ENCODE assay signal across 17 cellular contexts in the genomic region with DNA sequence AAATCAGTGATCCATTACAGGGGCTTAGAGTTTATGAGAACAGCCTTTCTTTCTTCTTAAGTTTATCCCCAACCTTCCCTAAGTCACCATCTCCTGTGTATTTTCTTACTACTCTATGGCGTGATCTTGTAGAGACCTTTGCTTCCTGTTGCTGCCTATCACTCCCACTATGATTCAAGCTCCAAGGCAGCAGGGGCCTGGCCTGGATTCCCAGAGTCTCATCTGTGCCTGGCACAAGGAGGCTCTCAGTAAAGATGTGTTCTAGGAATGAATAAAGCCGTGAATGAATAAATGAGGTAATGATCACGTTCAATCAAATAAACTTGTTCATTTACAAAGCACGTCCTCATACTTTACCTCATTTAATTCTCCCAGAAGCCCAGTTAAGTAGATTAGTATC. TPM values are rescaled to one million over a fixed set of nuclear protein-coding genes. Genes with fewer than 3 reads are reported as not detected.
A peak's percentile ranks its signal among the peaks of the same experiment; 100 is the strongest.
DNase-seq lines count a peak whose midpoint lies in the region; ATAC-seq and TF ChIP-seq lines count a peak whose summit lies in the region.
"Had no signal": no experiment of that assay in that cellular context is flagged by ENCODE, and none has a peak within 500 bp of the region (broad histone marks: within the 10 kb centered on the region; RNA-seq: fewer than 3 reads in every experiment).

No MANE protein-coding gene starts in this region.

- no peak overlapping the region for H2BK120ac ChIP-seq in mesenchymal stem cell (ENCODE audit: low read depth, low read length)

- no peak for ATAC-seq in upper lobe of left lung (ENCODE audit: low FRiP score in 2 of 2)

- POLR2A ChIA-PET in activated CD4-positive, alpha-beta memory T cell treated with anti-CD3 and anti-CD28 coated beads, Interleukin-2, amount 10 ng/mL, durations not matched to agents 7 days and 5 days (lab: Charles Lee): no interaction called here
- POLR2A ChIA-PET in MCF 10A (lab: Yijun Ruan, JAX): no interaction called here

- no peak overlapping the region for H4K8ac ChIP-seq in mesenchymal stem cell (ENCODE audit: low read length)

- H3K4me2 ChIP-seq in mesenchymal stem cell (ENCODE audit: low read length, poor library complexity, severe bottlenecking): no peak overlapping the region
- H3K4me2 ChIP-seq: KMS-11 had no signal

- H3K27me3 ChIP-seq in WERI-Rb-1 (ENCODE audit: insufficient read depth, low read depth, severe bottlenecking): no peaks in the 10 kb centered on the region
- no peaks in the 10 kb centered on the region for H3K27me3 ChIP-seq in mesenchymal stem cell (ENCODE audit: control insufficient read depth in 1 of 2, insufficient read depth in 1 of 2, low read length in 2 of 2)
- H3K27me3 ChIP-seq in upper lobe of left lung: no peaks in the 10 kb centered on the region

- no peak overlapping the region for H2BK12ac ChIP-seq in mesenchymal stem cell (ENCODE audit: low read length in 2 of 2)

- no peak overlapping the region for H3K4me3 Mint-ChIP-seq in activated CD4-positive, alpha-beta memory T cell treated with anti-CD3 and anti-CD28 coated beads, Interleukin-2, amount 10 ng/mL, durations not matched to agents 7 days and 5 days
- no peak overlapping the region for H3K4me3 Mint-ChIP-seq in MCF 10A (ENCODE audit: unreplicated experiment)

- no peak overlapping the region for H2AFZ ChIP-seq in mesenchymal stem cell (ENCODE audit: low read depth, low read length)

- H2BK15ac ChIP-seq in mesenchymal stem cell (ENCODE audit: low read depth, poor library complexity, severe bottlenecking): peak overlapping the region; percentile 26

- no peaks in the 10 kb centered on the region for H3K9me3 ChIP-seq in WERI-Rb-1 (ENCODE audit: severe bottlenecking)
- H3K9me3 ChIP-seq in mesenchymal stem cell (ENCODE audit: control insufficient read depth, low read length): no peaks in the 10 kb centered on the region
- no peaks in the 10 kb centered on the region for H3K9me3 ChIP-seq in upper lobe of left lung

- no peak overlapping the region for H2AK5ac ChIP-seq in mesenchymal stem cell (ENCODE audit: low read length, severe bottlenecking)

- no peak overlapping the region for H3K23ac ChIP-seq in mesenchymal stem cell (ENCODE audit: low read length in 2 of 2)

- intact Hi-C loops in MCF 10A (cut with micrococcal nuclease): no loop called here

- 83% methylated on average over 1 of the region's 4 CpGs for WGBS in mesenchymal stem cell
- WGBS in upper lobe of left lung, 2 donors: 90 to 95% methylated on average over 4 of the region's 4 CpGs

- DNase-seq in WERI-Rb-1 (peak; percentile 41), choroid plexus epithelial cell (ENCODE audit: low read depth) (peak; percentile 86), mesenchymal stem cell (no peak), NCI-H2107 treated with DMSO at 0.1 percent for 48 hours (lab: John Stamatoyannopoulos, UW; ENCODE audit: unreplicated experiment) (no peak), MCF 10A (ENCODE audit: unreplicated experiment) (no peak), upper lobe of left lung (no peak)
- DNase-seq in activated CD4-positive, alpha-beta memory T cell treated with anti-CD3 and anti-CD28 coated beads, Interleukin-2, amount 10 ng/mL, durations not matched to agents 7 days and 5 days: no peak
- DNase-seq: AML-193, DMS 273 treated with DMSO at 0.1 percent for 48 hours, DND-41, NCI-H1417, NCI-H187, NCI-H2107, NCI-H2227 treated with DMSO at 0.1 percent for 48 hours, NCI-H524 had no signal

- no peak overlapping the region for H3K27ac Mint-ChIP-seq in activated CD4-positive, alpha-beta memory T cell treated with anti-CD3 and anti-CD28 coated beads, Interleukin-2, amount 10 ng/mL, durations not matched to agents 7 days and 5 days
- H3K27ac Mint-ChIP-seq in MCF 10A (ENCODE audit: low read depth, unreplicated experiment): no peak overlapping the region

- no peak overlapping the region for H4K91ac ChIP-seq in mesenchymal stem cell (ENCODE audit: low read length)

- peaks cover 1% of the 10 kb centered on the region for H3K79me1 ChIP-seq in mesenchymal stem cell (replicated peaks; ENCODE audit: low read length, poor library complexity, severe bottlenecking)

- H3K36me3 ChIP-seq in WERI-Rb-1: peaks cover 20% of the 10 kb centered on the region
- H3K36me3 ChIP-seq in mesenchymal stem cell (ENCODE audit: control insufficient read depth in 1 of 2, insufficient read depth in 2 of 2, low read depth in 1 of 2, low read length in 2 of 2): peaks cover 9 to 85% of the 10 kb centered on the region in 2 experiments
- peaks cover 0 to 57% (median 11%) of the 10 kb centered on the region in 4 donors for H3K36me3 ChIP-seq in upper lobe of left lung

- H2BK5ac ChIP-seq in mesenchymal stem cell (ENCODE audit: low read depth, low read length, poor library complexity, severe bottlenecking): no peak overlapping the region

- H3K36me3 Mint-ChIP-seq in activated CD4-positive, alpha-beta memory T cell treated with anti-CD3 and anti-CD28 coated beads, Interleukin-2, amount 10 ng/mL, durations not matched to agents 7 days and 5 days (ENCODE audit: low read depth): peaks cover 4% of the 10 kb centered on the region
- peaks cover 52% of the 10 kb centered on the region for H3K36me3 Mint-ChIP-seq in MCF 10A (ENCODE audit: insufficient read depth, unreplicated experiment)

- H3K27ac ChIP-seq in WERI-Rb-1 (peak overlapping the region; percentile 28), mesenchymal stem cell (ENCODE audit: low read length, poor library complexity, severe bottlenecking) (no peak overlapping the region), upper lobe of left lung (no peak overlapping the region)
- H3K27ac ChIP-seq: C4-2B, KMS-11 had no signal

- H3K4me1 ChIP-seq in mesenchymal stem cell (ENCODE audit: control insufficient read depth, insufficient read depth, low read depth, low read length) (no peaks in the 10 kb centered on the region), upper lobe of left lung (no peaks in the 10 kb centered on the region)

- H3K4me1 Mint-ChIP-seq in activated CD4-positive, alpha-beta memory T cell treated with anti-CD3 and anti-CD28 coated beads, Interleukin-2, amount 10 ng/mL, durations not matched to agents 7 days and 5 days: peaks cover 2% of the 10 kb centered on the region
- H3K4me1 Mint-ChIP-seq in MCF 10A (ENCODE audit: insufficient read depth, unreplicated experiment): no peaks in the 10 kb centered on the region

- CTCF ChIA-PET in activated CD4-positive, alpha-beta memory T cell treated with anti-CD3 and anti-CD28 coated beads, Interleukin-2, amount 10 ng/mL, durations not matched to agents 7 days and 5 days (lab: Charles Lee): no interaction called here
- CTCF ChIA-PET in MCF 10A (lab: Yijun Ruan, JAX): interaction anchor here (1.8 kb wide), 1 partner anchor 36 kb away, joined by 9 read pairs; no protein-coding TSS in a partner anchor

- no peaks in the 10 kb centered on the region for H3K27me3 Mint-ChIP-seq in activated CD4-positive, alpha-beta memory T cell treated with anti-CD3 and anti-CD28 coated beads, Interleukin-2, amount 10 ng/mL, durations not matched to agents 7 days and 5 days
- H3K27me3 Mint-ChIP-seq in MCF 10A (ENCODE audit: insufficient read depth, unreplicated experiment): no peaks in the 10 kb centered on the region

- H3K9ac ChIP-seq in mesenchymal stem cell (ENCODE audit: low read length): no peak overlapping the region
- H3K9ac ChIP-seq: KMS-11 had no signal

- H3K4ac ChIP-seq in mesenchymal stem cell (ENCODE audit: low read depth in 1 of 2, low read length in 2 of 2): no peak overlapping the region

- no peak for TF ChIP-seq POLR2A in upper lobe of left lung (IDR thresholded peaks at IDR 0.05)

- peaks cover 2% of the 10 kb centered on the region for H3K9me3 Mint-ChIP-seq in activated CD4-positive, alpha-beta memory T cell treated with anti-CD3 and anti-CD28 coated beads, Interleukin-2, amount 10 ng/mL, durations not matched to agents 7 days and 5 days
- H3K9me3 Mint-ChIP-seq in MCF 10A (ENCODE audit: unreplicated experiment): no peaks in the 10 kb centered on the region

- no peak overlapping the region for H3K18ac ChIP-seq in mesenchymal stem cell (ENCODE audit: low read depth in 1 of 2, low read length in 2 of 2)

- H3K4me3 ChIP-seq in WERI-Rb-1 (ENCODE audit: low read depth, low read length) (no peak overlapping the region), choroid plexus epithelial cell (ENCODE audit: low read depth, low read length) (no peak overlapping the region), mesenchymal stem cell (ENCODE audit: insufficient read depth in 1 of 2, low read depth in 1 of 2, low read length in 2 of 2) (no peak overlapping the region), upper lobe of left lung (no peak overlapping the region)

- TF ChIP-seq CTCF in WERI-Rb-1 (IDR thresholded peaks at IDR 0.05; ENCODE audit: low read depth, low read length): no peak
- no peak for TF ChIP-seq CTCF in choroid plexus epithelial cell (conservative IDR thresholded peaks at IDR 0.05; ENCODE audit: low read depth, low read length)
- TF ChIP-seq CTCF in MCF 10A (IDR thresholded peaks at IDR 0.05; ENCODE audit: unreplicated experiment): no peak
- no peak for TF ChIP-seq CTCF in upper lobe of left lung (IDR thresholded peaks at IDR 0.05)

- H3K14ac ChIP-seq in mesenchymal stem cell (ENCODE audit: low read length in 2 of 2): no peak overlapping the region

- BruUV-seq in MCF 10A (replicated peaks; lab: Mats Ljungman, UMichigan): no TSS peak

- TF ChIP-seq EP300 in upper lobe of left lung (IDR thresholded peaks at IDR 0.05): no peak

RNA-seq across cellular contexts. Expression of gene CC2D2A, which starts 45.4 kb away (rescaled TPM):
- polyA plus RNA-seq in mesenchymal stem cell (2013, experiment 1 of 2): 27.1 TPM
- polyA plus RNA-seq in mesenchymal stem cell (2013, experiment 2 of 2): 28.2 TPM
- not detected for total RNA-seq in activated CD4-positive, alpha-beta memory T cell treated with anti-CD3 and anti-CD28 coated beads, Interleukin-2, amount 10 ng/mL, durations not matched to agents 7 days and 5 days
- total RNA-seq in MCF 10A (2022) (7.7 and 8.6 TPM in 2 replicates), upper lobe of left lung (10 to 100 TPM; 16.3 to 47.4 (median 25.1) TPM)

Comparison
In these comparisons a context has a peak if more than half of its experiments do, and no peak if none do; other contexts are left out.
1. DNase-seq: peak in WERI-Rb-1 (single experiment) and choroid plexus epithelial cell (single experiment); none in mesenchymal stem cell (single experiment), activated CD4-positive, alpha-beta memory T cell treated with anti-CD3 and anti-CD28 coated beads, Interleukin-2, amount 10 ng/mL, durations not matched to agents 7 days and 5 days (single experiment), NCI-H2107 treated with DMSO at 0.1 percent for 48 hours (single experiment), MCF 10A (single experiment) and upper lobe of left lung (0 of 2).